Comparison of ENCODE assay signal across 15 cellular contexts in genomic region chr3:66304293-66304692, GRCh38.
DNase-seq lines count a peak whose midpoint lies in the region; ATAC-seq, FAIRE-seq and TF ChIP-seq lines count a peak whose summit lies in the region.
"Had no signal": no experiment of that assay in that cellular context is flagged by ENCODE, and none has a peak within 500 bp of the region (broad histone marks: within the 10 kb centered on the region; RNA-seq: fewer than 3 reads in every experiment).

No MANE protein-coding gene starts in this region.

- DNase-seq in GM12892 (ENCODE audit: insufficient read length) (no peak), T-helper 17 cell (no peak), immature natural killer cell (peak in 2 of 3 donors; percentile 31 to 55), AG20443 (ENCODE audit: low spot score) (no peak), SIG-M5 treated with dmso at 0.1 percent for 504 hours (lab: John Stamatoyannopoulos, UW; ENCODE audit: unreplicated experiment) (no peak), MCF 10A (ENCODE audit: unreplicated experiment) (no peak)
- DNase-seq: DMS153, heart left ventricle, islet precursor cell, NCI-H146, NCI-H446, SK-N-SH had no signal

- CTCF ChIA-PET in MCF 10A (lab: Yijun Ruan, JAX) = interaction anchor here (0.7 kb wide), 1 partner anchor 1301 kb away, joined by 3 read pairs; no protein-coding TSS in a partner anchor

- peaks cover 58% of the 10 kb centered on the region for H3K4me1 Mint-ChIP-seq in T-helper 17 cell
- peaks cover 5 to 6% of the 10 kb centered on the region in 2 donors for H3K4me1 Mint-ChIP-seq in immature natural killer cell
- no peaks in the 10 kb centered on the region for H3K4me1 Mint-ChIP-seq in MCF 10A (ENCODE audit: insufficient read depth, unreplicated experiment)

- peaks cover 0 to 8% (median 0%) of the 10 kb centered on the region in 6 donors for H3K9me3 Mint-ChIP-seq in immature natural killer cell
- H3K9me3 Mint-ChIP-seq in MCF 10A (ENCODE audit: unreplicated experiment) = no peaks in the 10 kb centered on the region
- H3K9me3 Mint-ChIP-seq: dendritic cell treated with granulocyte-macrophage colony-stimulating factor and Interleukin-4, amounts not matched to agents 40 ng/mL and 50 ng/mL, for 4 days had no signal

- intact Hi-C loops in MCF 10A (cut with micrococcal nuclease) = no loop called here

- H3K36me3 Mint-ChIP-seq in T-helper 17 cell (ENCODE audit: low read depth) = no peaks in the 10 kb centered on the region
- peaks cover 0 to 11% (median 7%) of the 10 kb centered on the region in 3 donors for H3K36me3 Mint-ChIP-seq in immature natural killer cell
- peaks cover 4% of the 10 kb centered on the region for H3K36me3 Mint-ChIP-seq in MCF 10A (ENCODE audit: insufficient read depth, unreplicated experiment)

- no peaks in the 10 kb centered on the region for H3K27me3 ChIP-seq in BLaER1
- H3K27me3 ChIP-seq: heart left ventricle had no signal

- no peak for ATAC-seq in T-helper 17 cell
- no peak for ATAC-seq in GM18861 (IDR thresholded peaks at IDR 0.05; ENCODE audit: unreplicated experiment)
- ATAC-seq: heart left ventricle had no signal

- H3K9ac ChIP-seq in BLaER1 = no peak overlapping the region
- H3K9ac ChIP-seq: SK-N-SH had no signal

- H3K36me3 ChIP-seq in BLaER1 = no peaks in the 10 kb centered on the region
- H3K36me3 ChIP-seq: heart left ventricle had no signal

- peak; percentile 51 for FAIRE-seq in GM12892 (lab: Jason Lieb, UNC)

- H4K20me1 ChIP-seq in BLaER1 = peaks cover 26% of the 10 kb centered on the region; the same call in 1 of the 2 replicates

- TF ChIP-seq CTCF in MCF 10A (IDR thresholded peaks at IDR 0.05; ENCODE audit: unreplicated experiment) = no peak

- TF ChIP-seq POLR2A in GM12892 (IDR thresholded peaks at IDR 0.05; ENCODE audit: low read depth, low read length) = no peak

- no peaks in the 10 kb centered on the region for H3K27me3 Mint-ChIP-seq in T-helper 17 cell
- peaks cover 14 to 33% (median 28%) of the 10 kb centered on the region in 3 donors for H3K27me3 Mint-ChIP-seq in immature natural killer cell (ENCODE audit: low read depth in 3 of 3)
- H3K27me3 Mint-ChIP-seq in MCF 10A (ENCODE audit: insufficient read depth, unreplicated experiment) = no peaks in the 10 kb centered on the region
- H3K27me3 Mint-ChIP-seq: dendritic cell treated with granulocyte-macrophage colony-stimulating factor and Interleukin-4, amounts not matched to agents 40 ng/mL and 50 ng/mL, for 4 days had no signal

- H3K9me3 ChIP-seq in BLaER1 (peaks cover 18% of the 10 kb centered on the region; the same call in 1 of the 2 replicates), T-helper 17 cell (ENCODE audit: control insufficient read depth, low read length, poor library complexity, severe bottlenecking) (no peaks in the 10 kb centered on the region)
- H3K9me3 ChIP-seq: SK-N-SH had no signal

- no TSS peak for BruUV-seq in MCF 10A (replicated peaks; lab: Mats Ljungman, UMichigan)

- POLR2A ChIA-PET in MCF 10A (lab: Yijun Ruan, JAX) = no interaction called here

- no peak overlapping the region for H3K27ac Mint-ChIP-seq in T-helper 17 cell
- no peak overlapping the region for H3K27ac Mint-ChIP-seq in immature natural killer cell
- H3K27ac Mint-ChIP-seq in MCF 10A (ENCODE audit: low read depth, unreplicated experiment) = no peak overlapping the region
- H3K27ac Mint-ChIP-seq: dendritic cell treated with granulocyte-macrophage colony-stimulating factor and Interleukin-4, amounts not matched to agents 40 ng/mL and 50 ng/mL, for 4 days had no signal

- peak overlapping the region; percentile 25; the same call in 1 of the 2 replicates for H3K4me2 ChIP-seq in BLaER1
- H3K4me2 ChIP-seq: SK-N-SH had no signal

- peaks cover 11% of the 10 kb centered on the region; the same call in 1 of the 2 replicates for H3K4me1 ChIP-seq in BLaER1

- H3K4me3 Mint-ChIP-seq in T-helper 17 cell (peak overlapping the region; percentile 82), immature natural killer cell (peak overlapping the region; percentile 38 to 79 (median 69)), MCF 10A (ENCODE audit: unreplicated experiment) (no peak overlapping the region)
- H3K4me3 Mint-ChIP-seq: dendritic cell treated with granulocyte-macrophage colony-stimulating factor and Interleukin-4, amounts not matched to agents 40 ng/mL and 50 ng/mL, for 4 days had no signal

- H3K27ac ChIP-seq in BLaER1 = no peak overlapping the region

- H3K4me3 ChIP-seq in BLaER1 = no peak overlapping the region
- H3K4me3 ChIP-seq: heart left ventricle had no signal

Comparison
In these comparisons a context has a peak if more than half of its experiments do, and no peak if none do; other contexts are left out.
1. DNase-seq: peak in immature natural killer cell (2 of 3); none in GM12892 (single experiment), T-helper 17 cell (0 of 3), AG20443 (single experiment), SIG-M5 treated with dmso at 0.1 percent for 504 hours (single experiment) and MCF 10A (single experiment).